Comparison of ENCODE assay signal across 8 cellular contexts in the genomic region with DNA sequence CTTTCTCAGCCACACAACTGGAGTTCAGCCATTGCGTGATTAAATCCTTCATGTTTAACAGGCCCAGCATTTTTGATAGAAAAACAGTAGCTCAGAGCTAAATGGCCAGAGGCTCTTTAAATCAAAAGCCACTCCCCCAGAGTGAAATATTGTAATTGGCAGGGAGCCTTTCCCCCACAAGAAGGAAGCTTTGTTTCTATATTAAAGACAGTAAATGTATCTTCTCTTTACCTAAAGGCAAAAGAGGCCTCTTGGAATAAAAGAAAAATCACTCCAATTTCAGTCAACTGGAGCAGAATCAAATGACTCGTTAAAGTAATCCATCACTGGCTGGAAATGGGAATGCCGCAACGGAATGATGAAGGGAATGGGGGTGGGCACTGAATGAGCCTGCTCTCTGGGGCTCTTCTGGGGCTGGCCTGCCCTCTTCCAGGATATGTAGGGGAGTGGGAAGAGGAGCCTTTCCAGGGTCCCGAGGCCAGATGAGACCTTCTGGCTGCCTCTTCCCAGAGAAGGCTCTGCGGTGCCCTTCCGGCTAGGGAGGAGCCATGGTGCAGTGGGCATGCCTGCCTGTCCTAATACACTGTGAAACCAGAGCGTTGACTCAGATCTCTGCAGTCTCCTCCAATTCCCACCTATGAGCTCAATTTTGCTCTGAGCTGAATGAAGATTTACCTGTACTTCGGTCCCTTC. TPM values are rescaled to one million over a fixed set of nuclear protein-coding genes. Genes with fewer than 3 reads are reported as not detected.
DNase-seq lines count a peak whose midpoint lies in the region; TF ChIP-seq lines count a peak whose summit lies in the region.

No MANE protein-coding gene starts in this region.

- intact Hi-C loops in activated naive CD4-positive, alpha-beta T cell treated with anti-CD3 and anti-CD28 coated beads for 36 hours (cut with micrococcal nuclease): no loop called here
- intact Hi-C loops in uterus (cut with DNase I; ENCODE audit: low total_unique reads): no loop called here

- CTCF ChIA-PET in activated naive CD4-positive, alpha-beta T cell treated with anti-CD3 and anti-CD28 coated beads for 36 hours (lab: Charles Lee): interaction anchor here (0.6 kb wide), 1 partner anchor 72 kb away, joined by 3 read pairs; no protein-coding TSS in a partner anchor

- H3K27ac Mint-ChIP-seq in activated naive CD4-positive, alpha-beta T cell treated with anti-CD3 and anti-CD28 coated beads, Interleukin-2, amount 50 U/mL, for 24 hours: peak overlapping the region; percentile 60
- H3K27ac Mint-ChIP-seq in activated naive CD4-positive, alpha-beta T cell treated with anti-CD3 and anti-CD28 coated beads for 36 hours: no peak overlapping the region

- peak overlapping the region; percentile 64 to 77 for H3K27ac ChIP-seq in coronary artery
- peak overlapping the region; percentile 23 to 38 for H3K27ac ChIP-seq in uterus

- TF ChIP-seq CTCF in coronary artery (IDR thresholded peaks at IDR 0.05) (no peak), uterus (IDR thresholded peaks at IDR 0.05) (no peak)

- no peaks in the 10 kb centered on the region for H3K36me3 Mint-ChIP-seq in activated naive CD4-positive, alpha-beta T cell treated with anti-CD3 and anti-CD28 coated beads, Interleukin-2, amount 50 U/mL, for 24 hours
- no peaks in the 10 kb centered on the region for H3K36me3 Mint-ChIP-seq in activated naive CD4-positive, alpha-beta T cell treated with anti-CD3 and anti-CD28 coated beads for 36 hours (ENCODE audit: low read depth)

- peak overlapping the region; percentile 37 for H3K4me3 Mint-ChIP-seq in activated naive CD4-positive, alpha-beta T cell treated with anti-CD3 and anti-CD28 coated beads, Interleukin-2, amount 50 U/mL, for 24 hours
- H3K4me3 Mint-ChIP-seq in activated naive CD4-positive, alpha-beta T cell treated with anti-CD3 and anti-CD28 coated beads for 36 hours: no peak overlapping the region

- no peaks in the 10 kb centered on the region for H3K9me3 ChIP-seq in uterus

- DNase-seq in activated naive CD4-positive, alpha-beta T cell treated with anti-CD3 and anti-CD28 coated beads for 36 hours: no peak
- DNase-seq in coronary artery (ENCODE audit: low spot score): no peak
- DNase-seq in midbrain (lab: John Stamatoyannopoulos, UW): peak; percentile 78
- no peak for DNase-seq in uterus
- no peak for DNase-seq in 8988T
- DNase-seq in T-helper 1 cell: no peak
- no peak for DNase-seq in MV-4-11 (lab: John Stamatoyannopoulos, UW)

- H3K9me3 Mint-ChIP-seq in activated naive CD4-positive, alpha-beta T cell treated with anti-CD3 and anti-CD28 coated beads, Interleukin-2, amount 50 U/mL, for 24 hours: no peaks in the 10 kb centered on the region
- no peaks in the 10 kb centered on the region for H3K9me3 Mint-ChIP-seq in activated naive CD4-positive, alpha-beta T cell treated with anti-CD3 and anti-CD28 coated beads for 36 hours

- no peaks in the 10 kb centered on the region for H3K36me3 ChIP-seq in uterus

- no peaks in the 10 kb centered on the region for H3K27me3 ChIP-seq in uterus

- peaks cover 3% of the 10 kb centered on the region for H3K4me1 Mint-ChIP-seq in activated naive CD4-positive, alpha-beta T cell treated with anti-CD3 and anti-CD28 coated beads, Interleukin-2, amount 50 U/mL, for 24 hours
- no peaks in the 10 kb centered on the region for H3K4me1 Mint-ChIP-seq in activated naive CD4-positive, alpha-beta T cell treated with anti-CD3 and anti-CD28 coated beads for 36 hours (ENCODE audit: low read depth)

- TF ChIP-seq POLR2A in uterus (IDR thresholded peaks at IDR 0.05): no peak

- H3K4me3 ChIP-seq in coronary artery: peak overlapping the region; percentile 75
- H3K4me3 ChIP-seq in uterus: peak overlapping the region; percentile 27 to 31

- no peaks in the 10 kb centered on the region for H3K27me3 Mint-ChIP-seq in activated naive CD4-positive, alpha-beta T cell treated with anti-CD3 and anti-CD28 coated beads, Interleukin-2, amount 50 U/mL, for 24 hours
- H3K27me3 Mint-ChIP-seq in activated naive CD4-positive, alpha-beta T cell treated with anti-CD3 and anti-CD28 coated beads for 36 hours (ENCODE audit: low read depth): no peaks in the 10 kb centered on the region

- H3K4me1 ChIP-seq in uterus: no peaks in the 10 kb centered on the region

RNA-seq across cellular contexts. Expression of a gene that starts 45.2 kb away (rescaled TPM):
- not detected for total RNA-seq in activated naive CD4-positive, alpha-beta T cell treated with anti-CD3 and anti-CD28 coated beads for 36 hours
- total RNA-seq in uterus: 1 to 10 TPM in 2 of 4 donors, not detected in 2; 1.1 to 1.2 TPM
